Comparison of ENCODE assay signal across 22 cellular contexts in genomic region chr22:45757936-45758335, GRCh38.
DNase-seq lines count a peak whose midpoint lies in the region; ATAC-seq, FAIRE-seq and TF ChIP-seq lines count a peak whose summit lies in the region.
"Had no signal": no experiment of that assay in that cellular context is flagged by ENCODE, and none has a peak within 500 bp of the region (broad histone marks: within the 10 kb centered on the region; RNA-seq: fewer than 3 reads in every experiment).

No MANE protein-coding gene starts in this region.

- no peak overlapping the region for H4K5ac ChIP-seq in H9 (ENCODE audit: insufficient read length, low read depth, low read length)

- H3K23ac ChIP-seq in H9 (ENCODE audit: insufficient read length, low read depth, low read length): no peak overlapping the region

- H3K9me3 Mint-ChIP-seq in H9 (no peaks in the 10 kb centered on the region; a peak in 1 of 5 replicates), WTC11 (peaks cover 12% of the 10 kb centered on the region), progenitor cell of endocrine pancreas (ENCODE audit: low read depth) (no peaks in the 10 kb centered on the region)
- H3K9me3 Mint-ChIP-seq in CD8-positive, alpha-beta T cell: no peaks in the 10 kb centered on the region

- H3K27ac ChIP-seq in H9 (ENCODE audit: insufficient read length, low read depth, low read length) (no peak overlapping the region), keratinocyte (ENCODE audit: control insufficient read depth, insufficient read depth, low read length) (no peak overlapping the region), uterus (no peak overlapping the region), brain microvascular endothelial cell (no peak overlapping the region)
- H3K27ac ChIP-seq in CD8-positive, alpha-beta T cell (ENCODE audit: low read depth, low read length): no peak overlapping the region
- H3K27ac ChIP-seq: PC-9 had no signal

- no peak overlapping the region for H2AK5ac ChIP-seq in H9 (ENCODE audit: insufficient read length, low read length)

- H2BK15ac ChIP-seq in H9 (ENCODE audit: low read depth, low read length): 0 out of 2 replicates have a peak overlapping the region, but pooled peaks have one; percentile 73

- no peak overlapping the region for H2BK20ac ChIP-seq in H9 (ENCODE audit: low read depth, low read length, poor library complexity, severe bottlenecking)

- H3K9ac ChIP-seq in H9 (ENCODE audit: extremely low read depth, insufficient read length, low read length) (no peak overlapping the region), keratinocyte (ENCODE audit: control insufficient read depth, extremely low read depth, insufficient read depth, low read length) (peak overlapping the region; percentile 4)

- H3K4ac ChIP-seq in H9 (ENCODE audit: low read depth, low read length): no peak overlapping the region

- no peak overlapping the region for H3K14ac ChIP-seq in H9 (ENCODE audit: insufficient read depth, low read length)

- H3K23me2 ChIP-seq in H9 (ENCODE audit: insufficient read length, low read depth, low read length, poor library complexity, severe bottlenecking): no peaks in the 10 kb centered on the region

- peaks cover 3% of the 10 kb centered on the region for H3K9me1 ChIP-seq in keratinocyte (ENCODE audit: control insufficient read depth, extremely low read depth, insufficient read depth, low read length)

- no peak for TF ChIP-seq POLR2A in uterus (IDR thresholded peaks at IDR 0.05)

- no peak for ATAC-seq in WTC11
- no peak for ATAC-seq in CD8-positive, alpha-beta T cell
- ATAC-seq: K562 had no signal

- no peak overlapping the region for H3K4me3 ChIP-seq in keratinocyte (ENCODE audit: control insufficient read depth in 2 of 3, extremely low read depth in 1 of 3, insufficient read depth in 2 of 3, low read depth in 1 of 3, low read length in 3 of 3)
- H3K4me3 ChIP-seq in uterus: no peak overlapping the region
- no peak overlapping the region for H3K4me3 ChIP-seq in brain microvascular endothelial cell (ENCODE audit: low read depth, low read length)
- no peak overlapping the region for H3K4me3 ChIP-seq in CD8-positive, alpha-beta T cell (ENCODE audit: low read depth, low read length)
- H3K4me3 ChIP-seq: K562, PC-9 had no signal

- no peak overlapping the region for H4K8ac ChIP-seq in H9 (replicated peaks; ENCODE audit: insufficient read length, low read depth, low read length)

- H4K20me1 ChIP-seq in H9 (ENCODE audit: control insufficient read depth, insufficient read depth, insufficient read length) (no peaks in the 10 kb centered on the region), keratinocyte (ENCODE audit: control insufficient read depth, extremely low read depth, insufficient read depth, low read length) (no peaks in the 10 kb centered on the region)

- no peak overlapping the region for H3T11ph ChIP-seq in H9 (ENCODE audit: low read length)

- intact Hi-C loops in uterus (cut with DNase I; ENCODE audit: low total_unique reads): no loop called here
- intact Hi-C loops in CD8-positive, alpha-beta T cell (cut with DNase I, micrococcal nuclease): no loop called here

- POLR2A ChIA-PET in WTC11 (lab: Charles Lee): no interaction called here
- POLR2A ChIA-PET in CD8-positive, alpha-beta T cell (lab: Charles Lee): no interaction called here

- no peaks in the 10 kb centered on the region for H3K9me3 ChIP-seq in H9 (ENCODE audit: control insufficient read depth, low read depth, low read length)
- no peaks in the 10 kb centered on the region for H3K9me3 ChIP-seq in keratinocyte (ENCODE audit: control insufficient read depth, low read depth, low read length)
- H3K9me3 ChIP-seq in uterus: no peaks in the 10 kb centered on the region
- H3K9me3 ChIP-seq in CD8-positive, alpha-beta T cell (ENCODE audit: low read length): no peaks in the 10 kb centered on the region

- no peak overlapping the region for H3K18ac ChIP-seq in H9 (ENCODE audit: insufficient read length, low read depth, low read length)

- H3K4me1 Mint-ChIP-seq in H9 (peaks cover 23 to 24% of the 10 kb centered on the region in 2 experiments), WTC11 (peaks cover 42% of the 10 kb centered on the region), progenitor cell of endocrine pancreas (ENCODE audit: low read depth) (peaks cover 17% of the 10 kb centered on the region)
- H3K4me1 Mint-ChIP-seq in CD8-positive, alpha-beta T cell (ENCODE audit: low read depth): no peaks in the 10 kb centered on the region

- H3K4me1 ChIP-seq in H9 (ENCODE audit: insufficient read depth, low read length) (peaks cover 7% of the 10 kb centered on the region; the same call in 1 of the 2 replicates), keratinocyte (ENCODE audit: control insufficient read depth, extremely low read depth, insufficient read depth, low read length) (peaks cover 11% of the 10 kb centered on the region), uterus (peaks cover 0 to 4% of the 10 kb centered on the region in 2 donors)
- H3K4me1 ChIP-seq in CD8-positive, alpha-beta T cell (ENCODE audit: insufficient read depth, low read length): no peaks in the 10 kb centered on the region

- no peak overlapping the region for H2BK5ac ChIP-seq in H9 (ENCODE audit: insufficient read length, low read length)

- H3K27me3 Mint-ChIP-seq in H9 (ENCODE audit: low read depth) (no peaks in the 10 kb centered on the region), WTC11 (ENCODE audit: low read depth) (no peaks in the 10 kb centered on the region), progenitor cell of endocrine pancreas (no peaks in the 10 kb centered on the region)
- no peaks in the 10 kb centered on the region for H3K27me3 Mint-ChIP-seq in CD8-positive, alpha-beta T cell (ENCODE audit: low read depth)

- no peak overlapping the region for H3K27ac Mint-ChIP-seq in H9
- 0 out of 2 replicates have a peak overlapping the region, but pooled peaks have one; percentile 53 for H3K27ac Mint-ChIP-seq in WTC11
- peak overlapping the region; percentile 16 for H3K27ac Mint-ChIP-seq in progenitor cell of endocrine pancreas
- no peak overlapping the region for H3K27ac Mint-ChIP-seq in CD8-positive, alpha-beta T cell

- peaks cover 2 to 30% of the 10 kb centered on the region in 2 experiments for H3K36me3 ChIP-seq in keratinocyte (ENCODE audit: control insufficient read depth in 2 of 2, extremely low read depth in 1 of 2, insufficient read depth in 2 of 2, low read length in 2 of 2)
- H3K36me3 ChIP-seq in uterus: no peaks in the 10 kb centered on the region
- no peaks in the 10 kb centered on the region for H3K36me3 ChIP-seq in brain microvascular endothelial cell (replicated peaks)
- no peaks in the 10 kb centered on the region for H3K36me3 ChIP-seq in CD8-positive, alpha-beta T cell (ENCODE audit: insufficient read depth, low read length)

- H2AFZ ChIP-seq in H9 (ENCODE audit: low read length) (no peak overlapping the region), keratinocyte (ENCODE audit: control insufficient read depth, low read length) (no peak overlapping the region)
- H2AFZ ChIP-seq: PC-9 had no signal

- H3K4me3 Mint-ChIP-seq in H9 (no peak overlapping the region), WTC11 (no peak overlapping the region), progenitor cell of endocrine pancreas (ENCODE audit: low read depth) (no peak overlapping the region)
- no peak overlapping the region for H3K4me3 Mint-ChIP-seq in CD8-positive, alpha-beta T cell

- H3K36me3 Mint-ChIP-seq in H9 (ENCODE audit: insufficient read depth in 1 of 3, low read depth in 3 of 3) (peaks cover 9 to 17% (median 16%) of the 10 kb centered on the region in 3 experiments; a peak in 6 of 7 replicates), WTC11 (peaks cover 18% of the 10 kb centered on the region), progenitor cell of endocrine pancreas (ENCODE audit: insufficient read depth) (peaks cover 9% of the 10 kb centered on the region)
- peaks cover 35% of the 10 kb centered on the region for H3K36me3 Mint-ChIP-seq in CD8-positive, alpha-beta T cell

- in situ Hi-C loops in brain microvascular endothelial cell (cut with HindIII; ENCODE audit: low pct_ligation_motif_present, low sequenced_read_pairs): no loop called here

- no peak overlapping the region for H2BK12ac ChIP-seq in H9 (ENCODE audit: insufficient read length, low read depth, low read length)

- dilution Hi-C loops in keratinocyte (cut with MboI; ENCODE audit: extremely low pct_ligation_motif_present, low sequenced_read_pairs): no loop called here

- H3K79me2 ChIP-seq in H9 (ENCODE audit: insufficient read depth, low read length) (no peaks in the 10 kb centered on the region), keratinocyte (ENCODE audit: control insufficient read depth, insufficient read depth, low read length) (no peaks in the 10 kb centered on the region)

- H3K4me2 ChIP-seq in H9 (ENCODE audit: insufficient read depth, insufficient read length, low read length): no peak overlapping the region
- H3K4me2 ChIP-seq in keratinocyte (ENCODE audit: control insufficient read depth, extremely low read depth, insufficient read depth, low read depth, low read length): no peak overlapping the region
- H3K4me2 ChIP-seq: PC-9 had no signal

- DNase-seq in H9 (no peak), WTC11 (ENCODE audit: low spot score) (no peak), keratinocyte (ENCODE audit: low read depth, low spot score) (no peak), progenitor cell of endocrine pancreas (ENCODE audit: low spot score, unreplicated experiment) (no peak), uterus (no peak), brain microvascular endothelial cell (no peak)
- DNase-seq in CD8-positive, alpha-beta T cell: no peak
- DNase-seq: DMS153, DND-41, Kasumi-1, NCI-H1105, NCI-H1436 treated with DMSO at 0.1 percent for 48 hours, NCI-H187 treated with DMSO at 0.1 percent for 48 hours, NCI-H446, NCI-H524 treated with DMSO at 0.1 percent for 48 hours, NCI-H774, PC-9, RPMI8226, SHP77 had no signal

- no CpG with 5 or more reads among the region's 11 CpGs for WGBS in H9 (ENCODE audit: extremely low coverage, insufficient read length, low lambda C conversion rate)

- no peak overlapping the region for H2BK120ac ChIP-seq in H9 (ENCODE audit: low read depth, low read length, poor library complexity, severe bottlenecking)

- H3K79me1 ChIP-seq in H9 (ENCODE audit: insufficient read depth, low read depth, low read length, poor library complexity, severe bottlenecking): no peaks in the 10 kb centered on the region

- TF ChIP-seq CTCF in H9 (conservative IDR thresholded peaks at IDR 0.05) (no peak), WTC11 (IDR thresholded peaks at IDR 0.05) (no peak), keratinocyte (optimal IDR thresholded peaks at IDR 0.05 in 1 of 3, IDR thresholded peaks at IDR 0.05 in 1 of 3, conservative IDR thresholded peaks at IDR 0.05 in 1 of 3; ENCODE audit: extremely low read depth in 1 of 3, insufficient read depth in 2 of 3, low read length in 3 of 3) (no peak), progenitor cell of endocrine pancreas (IDR thresholded peaks at IDR 0.05; ENCODE audit: unreplicated experiment) (no peak), uterus (IDR thresholded peaks at IDR 0.05) (no peak), brain microvascular endothelial cell (IDR thresholded peaks at IDR 0.05; ENCODE audit: low read depth, low read length, missing control alignments) (no peak)
- TF ChIP-seq CTCF in CD8-positive, alpha-beta T cell (IDR thresholded peaks at IDR 0.05): no peak

- H3K27me3 ChIP-seq in H9 (ENCODE audit: insufficient read depth, low read length) (no peaks in the 10 kb centered on the region), keratinocyte (ENCODE audit: control insufficient read depth, extremely low read depth, insufficient read depth, low read length) (no peaks in the 10 kb centered on the region), uterus (no peaks in the 10 kb centered on the region), brain microvascular endothelial cell (replicated peaks) (no peaks in the 10 kb centered on the region)
- no peaks in the 10 kb centered on the region for H3K27me3 ChIP-seq in CD8-positive, alpha-beta T cell (ENCODE audit: insufficient read depth, low read length)

- FAIRE-seq in keratinocyte (lab: Jason Lieb, UNC): no peak
- FAIRE-seq: GM12892, GM19239, K562 had no signal

- no peak overlapping the region for H4K91ac ChIP-seq in H9 (ENCODE audit: insufficient read length, low read depth, low read length)

- CTCF ChIA-PET in WTC11 (lab: Charles Lee): interaction anchor here (2.1 kb wide), 1 partner anchor 106 kb away, joined by 8 read pairs; no protein-coding TSS in a partner anchor
- CTCF ChIA-PET in CD8-positive, alpha-beta T cell (lab: Charles Lee): no interaction called here

- no peak overlapping the region for H3K56ac ChIP-seq in H9 (ENCODE audit: insufficient read length, low read depth, low read length)

Comparison
In these comparisons a context has a peak if more than half of its experiments do, and no peak if none do; other contexts are left out.
1. H3K27ac Mint-ChIP-seq: peak in WTC11 (single experiment) and progenitor cell of endocrine pancreas (single experiment); none in H9 (0 of 3) and CD8-positive, alpha-beta T cell (single experiment).